In genomic region chr16:57539072-57539796, GRCh38 we compare ENCODE assay signal across 8 cellular contexts. TPM values are rescaled to one million over a fixed set of nuclear protein-coding genes. Genes with fewer than 3 reads are reported as not detected.
DNase-seq lines count a peak whose midpoint lies in the region; ATAC-seq and TF ChIP-seq lines count a peak whose summit lies in the region.

No MANE protein-coding gene starts in this region.

- H3K79me1 ChIP-seq in neuronal stem cell (ENCODE audit: low read depth, low read length) = peaks cover 5% of the 10 kb centered on the region

- H3K27me3 ChIP-seq in Caco-2 (replicated peaks; ENCODE audit: control insufficient read depth, insufficient read depth, low read length) = no peaks in the 10 kb centered on the region
- peaks cover 0 to 27% (median 0%) of the 10 kb centered on the region in 3 experiments for H3K27me3 ChIP-seq in neuronal stem cell (ENCODE audit: control insufficient read depth in 3 of 3, insufficient read depth in 3 of 3, low read depth in 1 of 3, low read length in 3 of 3)
- H3K27me3 ChIP-seq in SJCRH30 = peaks cover 3% of the 10 kb centered on the region

- TF ChIP-seq CTCF in GM12864 (IDR thresholded peaks at IDR 0.05; ENCODE audit: low read depth, low read length, missing control alignments) = no peak
- TF ChIP-seq CTCF in Caco-2 (IDR thresholded peaks at IDR 0.05; ENCODE audit: insufficient read depth in 1 of 2, low read depth in 1 of 2, low read length in 1 of 2, severe bottlenecking in 1 of 2, unreplicated experiment in 1 of 2) = no peak

- no peaks in the 10 kb centered on the region for H3K36me3 Mint-ChIP-seq in activated naive CD4-positive, alpha-beta T cell treated with anti-CD3 and anti-CD28 coated beads, Interleukin-2, amount 50 U/mL, for 72 hours
- peaks cover 21% of the 10 kb centered on the region for H3K36me3 Mint-ChIP-seq in Caco-2 (ENCODE audit: insufficient read depth, unreplicated experiment)

- H3K36me3 ChIP-seq in Caco-2 (ENCODE audit: control insufficient read depth, insufficient read depth, low read length) (no peaks in the 10 kb centered on the region), neuronal stem cell (replicated peaks in 1 of 2; ENCODE audit: control insufficient read depth in 2 of 2, insufficient read depth in 2 of 2, low read length in 2 of 2) (no peaks in the 10 kb centered on the region), SJCRH30 (no peaks in the 10 kb centered on the region)

- H3K4me3 ChIP-seq in GM12864 (ENCODE audit: low read depth, low read length) (no peak overlapping the region; the same call in 1 of the 2 replicates), Caco-2 (ENCODE audit: low read depth, low read length) (no peak overlapping the region), neuronal stem cell (ENCODE audit: low read length in 2 of 2) (no peak overlapping the region), SJCRH30 (no peak overlapping the region)

- intact Hi-C loops in Caco-2 (cut with micrococcal nuclease; ENCODE audit: unreplicated experiment) = no loop called here

- no peaks in the 10 kb centered on the region for H3K4me1 Mint-ChIP-seq in Caco-2 (ENCODE audit: low read depth, unreplicated experiment)

- CTCF ChIA-PET in Caco-2 (lab: Charles Lee) = no interaction called here

- H3K27me3 Mint-ChIP-seq in Caco-2 (ENCODE audit: insufficient read depth, unreplicated experiment) = no peaks in the 10 kb centered on the region

- H2BK12ac ChIP-seq in neuronal stem cell (ENCODE audit: low read length) = no peak overlapping the region

- no peak overlapping the region for H2BK15ac ChIP-seq in neuronal stem cell (ENCODE audit: low read length)

- no CpG with 5 or more reads among the region's 10 CpGs for WGBS in neuronal stem cell (ENCODE audit: extremely low coverage in 2 of 2, insufficient read length in 2 of 2, insufficient replicate concordance in 1 of 2), 2 donors

- BruUV-seq in Caco-2 (replicated peaks; lab: Mats Ljungman, UMichigan) = no TSS peak

- H3K23ac ChIP-seq in neuronal stem cell (ENCODE audit: low read depth, low read length, poor library complexity) = no peak overlapping the region

- H4K91ac ChIP-seq in neuronal stem cell (ENCODE audit: low read depth, low read length, poor library complexity) = no peak overlapping the region

- H3K4me1 ChIP-seq in Caco-2 (peaks cover 5% of the 10 kb centered on the region; the same call in 1 of the 2 replicates), neuronal stem cell (ENCODE audit: control insufficient read depth in 2 of 2, insufficient read depth in 1 of 2, low read depth in 1 of 2, low read length in 2 of 2) (peaks cover 9 to 23% of the 10 kb centered on the region in 2 donors), SJCRH30 (peaks cover 9% of the 10 kb centered on the region)

- no peak overlapping the region for H3K9ac ChIP-seq in neuronal stem cell (ENCODE audit: low read depth, low read length, poor library complexity)

- no peak overlapping the region for H2AK5ac ChIP-seq in neuronal stem cell (ENCODE audit: low read depth, low read length)

- no peak overlapping the region for H2BK5ac ChIP-seq in neuronal stem cell (ENCODE audit: low read length)

- no peaks in the 10 kb centered on the region for H3K9me3 Mint-ChIP-seq in activated naive CD4-positive, alpha-beta T cell treated with anti-CD3 and anti-CD28 coated beads, Interleukin-2, amount 50 U/mL, for 72 hours
- H3K9me3 Mint-ChIP-seq in Caco-2 (ENCODE audit: unreplicated experiment) = no peaks in the 10 kb centered on the region

- no peak overlapping the region for H3K4ac ChIP-seq in neuronal stem cell (ENCODE audit: low read length)

- no peak overlapping the region for H2AFZ ChIP-seq in neuronal stem cell (ENCODE audit: low read length)

- no peak overlapping the region for H3K18ac ChIP-seq in neuronal stem cell (ENCODE audit: low read length)

- no peak overlapping the region for H3K4me2 ChIP-seq in neuronal stem cell (ENCODE audit: insufficient read depth, low read length, poor library complexity, severe bottlenecking)

- H3K9me3 ChIP-seq in Caco-2 (no peaks in the 10 kb centered on the region), neuronal stem cell (replicated peaks in 1 of 2; ENCODE audit: control insufficient read depth in 2 of 2, insufficient read depth in 1 of 2, low read depth in 1 of 2, low read length in 2 of 2) (no peaks in the 10 kb centered on the region), SJCRH30 (replicated peaks) (no peaks in the 10 kb centered on the region)

- no peak overlapping the region for H3K14ac ChIP-seq in neuronal stem cell (ENCODE audit: low read length)

- peak; percentile 42 for ATAC-seq in GM19467 (IDR thresholded peaks at IDR 0.05; ENCODE audit: unreplicated experiment)
- peak; percentile 46 for ATAC-seq in HG03442 (IDR thresholded peaks at IDR 0.05; ENCODE audit: unreplicated experiment)
- ATAC-seq in activated naive CD4-positive, alpha-beta T cell treated with anti-CD3 and anti-CD28 coated beads, Interleukin-2, amount 50 U/mL, for 72 hours = peak; percentile 28 to 42

- POLR2A ChIA-PET in Caco-2 (lab: Charles Lee) = interaction anchor here (0.6 kb wide), 1 partner anchor 300 kb away, joined by 3 read pairs; no protein-coding TSS in a partner anchor

- no peak overlapping the region for H2BK120ac ChIP-seq in neuronal stem cell (ENCODE audit: low read depth, low read length)

- DNase-seq in GM12864 (ENCODE audit: low read depth) (peak; percentile 91), Caco-2 (no peak), neuronal stem cell (ENCODE audit: low spot score) (no peak), substantia nigra (lab: John Stamatoyannopoulos, UW) (no peak), SJCRH30 (no peak)
- no peak for DNase-seq in activated naive CD4-positive, alpha-beta T cell treated with anti-CD3 and anti-CD28 coated beads, Interleukin-2, amount 50 U/mL, for 72 hours (ENCODE audit: low spot score in 2 of 2)

- no peak overlapping the region for H3K27ac ChIP-seq in neuronal stem cell (replicated peaks; ENCODE audit: low read length)
- H3K27ac ChIP-seq in substantia nigra (ENCODE audit: low read depth, low read length, poor library complexity, severe bottlenecking) = no peak overlapping the region
- H3K27ac ChIP-seq in SJCRH30 = no peak overlapping the region

- H4K8ac ChIP-seq in neuronal stem cell (ENCODE audit: low read depth, low read length) = no peak overlapping the region

- peak overlapping the region; percentile 91 to 96 for H3K27ac Mint-ChIP-seq in activated naive CD4-positive, alpha-beta T cell treated with anti-CD3 and anti-CD28 coated beads, Interleukin-2, amount 50 U/mL, for 72 hours
- no peak overlapping the region for H3K27ac Mint-ChIP-seq in Caco-2 (ENCODE audit: unreplicated experiment)

- H3K4me3 Mint-ChIP-seq in Caco-2 (ENCODE audit: unreplicated experiment) = no peak overlapping the region

RNA-seq across cellular contexts. Expression of gene CCDC102A, which starts 2.9 kb away (rescaled TPM):
- 10 to 100 TPM in 1 of 2 donors, 1 to 10 TPM in 1; 5.4 to 13.9 TPM for total RNA-seq in activated naive CD4-positive, alpha-beta T cell treated with anti-CD3 and anti-CD28 coated beads, Interleukin-2, amount 50 U/mL, for 72 hours
- total RNA-seq in Caco-2 (2022) = 9.1 and 11.8 TPM in 2 replicates
- 6.4 TPM for polyA plus RNA-seq in neuronal stem cell (2013, experiment 1 of 2)
- 6.3 TPM for polyA plus RNA-seq in neuronal stem cell (2013, experiment 2 of 2)
- 9.7 and 11.1 TPM in 2 replicates for total RNA-seq in SJCRH30 (2014; rRNA removed; shearing (Covaris generic))

RNA-seq across cellular contexts. Expression of gene ADGRG5, which starts 3.2 kb away (rescaled TPM):
- 1 to 10 TPM; 2.6 to 5.3 TPM for total RNA-seq in activated naive CD4-positive, alpha-beta T cell treated with anti-CD3 and anti-CD28 coated beads, Interleukin-2, amount 50 U/mL, for 72 hours
- total RNA-seq in Caco-2 (2022) = 4.6 and 5.2 TPM in 2 replicates
- 1.7 TPM for polyA plus RNA-seq in neuronal stem cell (2013, experiment 1 of 2)
- 1.7 TPM for polyA plus RNA-seq in neuronal stem cell (2013, experiment 2 of 2)
- not detected in 2 replicates for total RNA-seq in SJCRH30 (2014; rRNA removed; shearing (Covaris generic))

RNA-seq across cellular contexts. Expression of gene DOK4, which starts 52.9 kb away (rescaled TPM):
- 1 to 10 TPM; 7.1 to 7.7 TPM for total RNA-seq in activated naive CD4-positive, alpha-beta T cell treated with anti-CD3 and anti-CD28 coated beads, Interleukin-2, amount 50 U/mL, for 72 hours
- 111 and 122 TPM in 2 replicates for total RNA-seq in Caco-2 (2022)
- polyA plus RNA-seq in neuronal stem cell (2013, experiment 1 of 2) = 17.3 TPM
- 15.7 TPM for polyA plus RNA-seq in neuronal stem cell (2013, experiment 2 of 2)
- total RNA-seq in SJCRH30 (2014; rRNA removed; shearing (Covaris generic)) = 10.4 and 13.0 TPM in 2 replicates
